Comparison of ENCODE assay signal across 8 cellular contexts in genomic region chr11:134098566-134099184, GRCh38. TPM values are rescaled to one million over a fixed set of nuclear protein-coding genes. Genes with fewer than 3 reads are reported as not detected.
DNase-seq lines count a peak whose midpoint lies in the region; ATAC-seq and TF ChIP-seq lines count a peak whose summit lies in the region.

No MANE protein-coding gene starts in this region.

- H3K9me3 ChIP-seq in DND-41 (ENCODE audit: insufficient read depth, low read length, severe bottlenecking) (no peaks in the 10 kb centered on the region), SU-DHL-6 (ENCODE audit: insufficient read depth, low read length) (no peaks in the 10 kb centered on the region)

- H3K4me1 ChIP-seq in DND-41 (ENCODE audit: insufficient read depth, low read length): no peaks in the 10 kb centered on the region

- H3F3A ChIP-seq in SU-DHL-6 (ENCODE audit: insufficient read depth): no peaks in the 10 kb centered on the region

- peak; percentile 67; the same call in 1 of the 3 replicates for ATAC-seq in DND-41 (ENCODE audit: insufficient read depth, low read depth)
- ATAC-seq in left colon: peak; percentile 58
- ATAC-seq in HG02571 (IDR thresholded peaks at IDR 0.05; ENCODE audit: unreplicated experiment): no peak
- ATAC-seq in HG02884 (IDR thresholded peaks at IDR 0.05; ENCODE audit: unreplicated experiment): no peak

- TF ChIP-seq CTCF in DND-41 (IDR thresholded peaks at IDR 0.05; ENCODE audit: borderline replicate concordance, extremely low read depth, low read length, poor library complexity, severe bottlenecking): peak; percentile 54
- TF ChIP-seq CTCF in HFF-Myc (IDR thresholded peaks at IDR 0.05; ENCODE audit: low read depth, low read length, missing control alignments): peak; percentile 24
- TF ChIP-seq CTCF in SU-DHL-6 (IDR thresholded peaks at IDR 0.05; ENCODE audit: insufficient read depth, low read length, poor library complexity, severe bottlenecking): peak; percentile 10

- H3K36me3 ChIP-seq in DND-41 (ENCODE audit: insufficient read depth, low read length): no peaks in the 10 kb centered on the region
- H3K36me3 ChIP-seq in SU-DHL-6 (ENCODE audit: low read length): no peaks in the 10 kb centered on the region

- H3K4me3 ChIP-seq in DND-41 (ENCODE audit: low read depth in 1 of 2, low read length in 2 of 2) (no peak overlapping the region), HFF-Myc (replicated peaks; ENCODE audit: low read depth, low read length) (no peak overlapping the region), SU-DHL-6 (ENCODE audit: insufficient read depth, low read length, poor library complexity, severe bottlenecking) (no peak overlapping the region)

- H3K9me2 ChIP-seq in SU-DHL-6 (replicated peaks; ENCODE audit: insufficient read depth, low read length): no peaks in the 10 kb centered on the region

- DNase-seq in DND-41 (no peak), HFF-Myc (ENCODE audit: extremely low read depth, low read depth) (no peak), left colon (no peak), MV-4-11 (lab: John Stamatoyannopoulos, UW) (no peak)
- DNase-seq in effector CD4-positive, alpha-beta T cell: no peak

- H3K9ac ChIP-seq in DND-41 (ENCODE audit: low read depth, low read length) (no peak overlapping the region), SU-DHL-6 (ENCODE audit: low read length) (no peak overlapping the region)

- H3K27me3 ChIP-seq in DND-41 (ENCODE audit: insufficient read depth, low read length, poor library complexity): no peaks in the 10 kb centered on the region
- H3K27me3 ChIP-seq in SU-DHL-6 (ENCODE audit: low read length): no peaks in the 10 kb centered on the region

- H3K27ac ChIP-seq in DND-41 (ENCODE audit: low read length) (no peak overlapping the region), SU-DHL-6 (ENCODE audit: low read depth, low read length) (no peak overlapping the region)

- H3K4me2 ChIP-seq in DND-41 (ENCODE audit: insufficient read depth, low read length) (no peak overlapping the region), SU-DHL-6 (ENCODE audit: low read depth, low read length, poor library complexity, severe bottlenecking) (no peak overlapping the region)

- intact Hi-C loops in left colon (cut with DNase I, micrococcal nuclease): no loop called here

- H3K79me2 ChIP-seq in DND-41 (ENCODE audit: insufficient read depth, low read length): no peaks in the 10 kb centered on the region
- H3K79me2 ChIP-seq in SU-DHL-6 (ENCODE audit: insufficient read depth, low read length): no peaks in the 10 kb centered on the region

- H2AFZ ChIP-seq in DND-41 (ENCODE audit: low read depth, low read length) (no peak overlapping the region), SU-DHL-6 (ENCODE audit: low read depth, low read length, severe bottlenecking) (no peak overlapping the region)

- no peaks in the 10 kb centered on the region; the same call in 1 of the 2 replicates for H4K20me1 ChIP-seq in DND-41 (ENCODE audit: insufficient read depth, low read length)
- no peaks in the 10 kb centered on the region for H4K20me1 ChIP-seq in SU-DHL-6 (ENCODE audit: low read depth, low read length)

RNA-seq across cellular contexts. Expression of gene JAM3, which starts 29.8 kb away (rescaled TPM):
- 10 to 100 TPM in 1 of 2 donors, 1 to 10 TPM in 1; 5.1 to 10.7 TPM for total RNA-seq in left colon

Comparison
In these comparisons a context has a peak if more than half of its experiments do, and no peak if none do; other contexts are left out.
1. ATAC-seq: peak in DND-41 (single experiment) and left colon (single experiment); none in HG02571 (single experiment) and HG02884 (single experiment).
2. Peak in every context shown above with its lines, with median percentiles within 50 percentile points of each other: CTCF ChIP-seq.